8 cellular contexts compared by ENCODE assay signal in the genomic region with DNA sequence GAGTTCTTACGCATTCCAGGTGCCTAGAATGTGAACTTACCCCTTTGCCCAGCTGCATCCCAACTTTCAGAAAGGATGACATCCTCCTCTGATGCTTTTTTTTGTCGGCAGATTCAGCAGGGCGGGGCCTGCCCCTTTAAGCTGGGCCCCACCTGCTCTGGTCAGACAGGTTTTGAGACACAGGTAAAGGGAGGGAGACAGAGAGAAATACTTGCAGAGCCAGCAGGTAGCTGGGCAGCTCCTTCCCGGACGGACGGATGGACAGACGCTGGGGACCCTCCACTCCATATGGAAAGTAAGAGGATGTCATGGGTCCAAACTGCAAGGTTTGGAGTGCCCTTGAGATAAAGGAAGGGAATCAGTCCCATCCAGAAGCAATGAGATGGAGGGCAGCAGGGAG. TPM values are rescaled to one million over a fixed set of nuclear protein-coding genes. Genes with fewer than 3 reads are reported as not detected.
A peak's percentile ranks its signal among the peaks of the same experiment; 100 is the strongest.
DNase-seq lines count a peak whose midpoint lies in the region; ATAC-seq and TF ChIP-seq lines count a peak whose summit lies in the region.

A gene with protein sequence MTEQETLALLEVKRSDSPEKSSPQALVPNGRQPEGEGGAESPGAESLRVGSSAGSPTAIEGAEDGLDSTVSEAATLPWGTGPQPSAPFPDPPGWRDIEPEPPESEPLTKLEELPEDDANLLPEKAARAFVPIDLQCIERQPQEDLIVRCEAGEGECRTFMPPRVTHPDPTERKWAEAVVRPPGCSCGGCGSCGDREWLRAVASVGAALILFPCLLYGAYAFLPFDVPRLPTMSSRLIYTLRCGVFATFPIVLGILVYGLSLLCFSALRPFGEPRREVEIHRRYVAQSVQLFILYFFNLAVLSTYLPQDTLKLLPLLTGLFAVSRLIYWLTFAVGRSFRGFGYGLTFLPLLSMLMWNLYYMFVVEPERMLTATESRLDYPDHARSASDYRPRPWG (plus strand): TSS at position 214 of the 400 bp plus-strand sequence. CDS start 902 bp downstream, outside the sequence.

- H3K4me2 ChIP-seq in PC-9 = peak within 1 kb of the TSS; percentile 96

- H4K20me1 ChIP-seq in PC-9 (ENCODE audit: insufficient read depth) = peaks cover 15% of the 10 kb centered on the region

- peaks cover 1% of the 10 kb centered on the region for H3K36me3 Mint-ChIP-seq in progenitor cell of endocrine pancreas (ENCODE audit: insufficient read depth)

- no peaks in the 10 kb centered on the region for H3K9me3 ChIP-seq in PC-9 (ENCODE audit: insufficient read depth, low read depth)

- H3K27me3 ChIP-seq in GM06990 (replicated peaks; ENCODE audit: control insufficient read depth, insufficient read depth, low read length) (no peaks in the 10 kb centered on the region), PC-9 (ENCODE audit: insufficient read depth, low read depth) (no peaks in the 10 kb centered on the region)

- peaks cover 30% of the 10 kb centered on the region for H3K4me1 ChIP-seq in PC-9 (replicated peaks; ENCODE audit: insufficient read depth)

- CTCF ChIA-PET in PC-9 (lab: Charles Lee) = interaction anchor here (0.5 kb wide), 1 partner anchor 216 kb away, joined by 3 read pairs; a partner anchor contains a TSS

- H3K27ac ChIP-seq in PC-9 = peak within 1 kb of the TSS; percentile 85

- DNase-seq in GM06990 (ENCODE audit: extremely low read depth, insufficient read length) (no peak), PC-9 (peak; percentile 66 to 68), progenitor cell of endocrine pancreas (ENCODE audit: low spot score, unreplicated experiment) (no peak), posterior vena cava (ENCODE audit: low spot score) (no peak), retina (no peak), NCI-H1417 treated with DMSO at 0.1 percent for 48 hours (lab: John Stamatoyannopoulos, UW) (no peak)
- no peak for DNase-seq in activated CD4-positive, alpha-beta T cell treated with anti-CD3 and anti-CD28 coated beads, Interleukin-2, amount 50 U/mL, for 1 hour

- H3K9me2 ChIP-seq in PC-9 (ENCODE audit: insufficient read depth) = no peaks in the 10 kb centered on the region

- H3K4me1 Mint-ChIP-seq in progenitor cell of endocrine pancreas (ENCODE audit: low read depth) = peaks cover 28% of the 10 kb centered on the region

- H3K79me2 ChIP-seq in PC-9 (ENCODE audit: low read depth) = peaks cover 60% of the 10 kb centered on the region

- H3K4me3 Mint-ChIP-seq in progenitor cell of endocrine pancreas (ENCODE audit: low read depth) = peak within 1 kb of the TSS; percentile 88

- peak within 1 kb of the TSS; percentile 82 for H3K4me3 ChIP-seq in GM06990 (replicated peaks; ENCODE audit: low read depth, low read length)
- H3K4me3 ChIP-seq in PC-9 = peak within 1 kb of the TSS; percentile 97

- H2AFZ ChIP-seq in PC-9 = peak within 1 kb of the TSS; percentile 83

- peaks cover 23% of the 10 kb centered on the region; the same call in 1 of the 2 replicates for H3F3A ChIP-seq in PC-9 (ENCODE audit: insufficient read depth, low read depth)

- POLR2A ChIA-PET in PC-9 (lab: Charles Lee; ENCODE audit: unreplicated experiment) = interaction anchor here (0.5 to 0.9 kb wide), 5 partner anchors 12 to 377 kb away, joined by 3 read pairs; a partner anchor contains a TSS

- H3K27me3 Mint-ChIP-seq in progenitor cell of endocrine pancreas = no peaks in the 10 kb centered on the region

- peak; percentile 63 for ATAC-seq in esophagus mucosa

- TF ChIP-seq CTCF in GM06990 (IDR thresholded peaks at IDR 0.05; ENCODE audit: insufficient read depth, low read length, poor library complexity, severe bottlenecking) (no peak), PC-9 (conservative IDR thresholded peaks at IDR 0.05) (no peak), progenitor cell of endocrine pancreas (IDR thresholded peaks at IDR 0.05; ENCODE audit: unreplicated experiment) (no peak)

- no TSS peak for BruUV-seq in PC-9 (replicated peaks; lab: Mats Ljungman, UMichigan)

- no peaks in the 10 kb centered on the region for H3K9me3 Mint-ChIP-seq in progenitor cell of endocrine pancreas (ENCODE audit: low read depth)

- H3K27ac Mint-ChIP-seq in progenitor cell of endocrine pancreas = peak within 1 kb of the TSS; percentile 96

- peaks cover 8% of the 10 kb centered on the region for H3K36me3 ChIP-seq in GM06990 (ENCODE audit: control insufficient read depth, insufficient read depth, low read length)
- 0 out of 2 replicates have a peak, but pooled peaks cover 11% of the 10 kb centered on the region for H3K36me3 ChIP-seq in PC-9 (ENCODE audit: low read depth)

- intact Hi-C loops in PC-9 (cut with micrococcal nuclease; ENCODE audit: unreplicated experiment) = loop anchor here (5.0 kb wide), 1 partner anchor 307 kb away; a partner anchor contains a TSS
- intact Hi-C loops in posterior vena cava (cut with DNase I) = no loop called here

RNA-seq across cellular contexts. Expression of the gene that starts here (rescaled TPM):
- total RNA-seq in PC-9 (2021) (10.4 and 12.8 TPM in 2 replicates), esophagus mucosa (110 TPM), progenitor cell of endocrine pancreas (5.1 and 5.9 TPM in 2 replicates), posterior vena cava (1 to 10 TPM; 1.6 to 2.7 TPM)

Comparison
In these comparisons a context has a peak if more than half of its experiments do, and no peak if none do; other contexts are left out.
1. DNase-seq: peak in PC-9 (2 of 2); none in GM06990 (single experiment), progenitor cell of endocrine pancreas (single experiment), posterior vena cava (single experiment), retina (single experiment), NCI-H1417 treated with DMSO at 0.1 percent for 48 hours (single experiment) and activated CD4-positive, alpha-beta T cell treated with anti-CD3 and anti-CD28 coated beads, Interleukin-2, amount 50 U/mL, for 1 hour (single experiment).